30 cellular contexts compared by ENCODE assay signal in genomic region chr1:118811156-118811555, GRCh38.
"Had no signal": no experiment of that assay in that cellular context is flagged by ENCODE, and none has a peak within 500 bp of the region (broad histone marks: within the 10 kb centered on the region; RNA-seq: fewer than 3 reads in every experiment).

No MANE protein-coding gene starts in this region.

- H3K9me3 Mint-ChIP-seq: mesothelial cell of epicardium had no signal

- H3K9me3 ChIP-seq: lower lobe of right lung, pancreas, prostate gland, testis, thyroid gland, transverse colon, upper lobe of left lung, vagina had no signal

- ATAC-seq: left cardiac atrium; left lobe of liver; left ventricle myocardium superior; lower lobe of right lung; naive thymus-derived CD4-positive, alpha-beta T cell; natural killer cell treated with Interleukin-12 subunit alpha and Interleukin-12 subunit beta and Interleukin-15 and Interleukin-18, amount 100 ng/mL, for 72 hours; pancreas; right cardiac atrium; sciatic nerve; stimulated activated naive B cell treated with anti-CD40 and anti-IgM and Interleukin-4, amounts not matched to agents 10 μg/mL and 1 μg/mL and 100 μg/mL, for 72 hours; stimulated activated naive CD8-positive, alpha-beta T cell treated with anti-CD3 and anti-CD28 coated beads, Interleukin-15, Interleukin-2, amounts not matched to agents 100 U/mL and 50 U/mL, for 24 hours had no signal

- H3K36me3 Mint-ChIP-seq: mesothelial cell of epicardium; naive thymus-derived CD4-positive, alpha-beta T cell; natural killer cell treated with Interleukin-12 subunit alpha and Interleukin-12 subunit beta and Interleukin-15 and Interleukin-18, amount 100 ng/mL, for 72 hours; stimulated activated naive B cell treated with anti-CD40 and anti-IgM and Interleukin-4, amounts not matched to agents 10 μg/mL and 1 μg/mL and 100 μg/mL, for 72 hours had no signal

- H2AFZ ChIP-seq: hepatocyte had no signal

- H3K4me3 Mint-ChIP-seq: mesothelial cell of epicardium; naive thymus-derived CD4-positive, alpha-beta T cell; natural killer cell treated with Interleukin-12 subunit alpha and Interleukin-12 subunit beta and Interleukin-15 and Interleukin-18, amount 100 ng/mL, for 72 hours; stimulated activated naive B cell treated with anti-CD40 and anti-IgM and Interleukin-4, amounts not matched to agents 10 μg/mL and 1 μg/mL and 100 μg/mL, for 72 hours had no signal

- H3K36me3 ChIP-seq: lower lobe of right lung, pancreas, prostate gland, stomach, thyroid gland, transverse colon, upper lobe of left lung, vagina had no signal

- FAIRE-seq: keratinocyte, pancreas had no signal

- H3K4me3 ChIP-seq: hepatocyte, lower lobe of right lung, pancreas, prostate gland, skin epidermis, stomach, testis, thyroid gland, transverse colon, upper lobe of left lung, vagina had no signal

- H3K27ac Mint-ChIP-seq: mesothelial cell of epicardium; naive thymus-derived CD4-positive, alpha-beta T cell; natural killer cell treated with Interleukin-12 subunit alpha and Interleukin-12 subunit beta and Interleukin-15 and Interleukin-18, amount 100 ng/mL, for 72 hours; stimulated activated naive B cell treated with anti-CD40 and anti-IgM and Interleukin-4, amounts not matched to agents 10 μg/mL and 1 μg/mL and 100 μg/mL, for 72 hours had no signal

- H3K79me2 ChIP-seq: hepatocyte had no signal

- H3K4me1 Mint-ChIP-seq: mesothelial cell of epicardium; naive thymus-derived CD4-positive, alpha-beta T cell; stimulated activated naive B cell treated with anti-CD40 and anti-IgM and Interleukin-4, amounts not matched to agents 10 μg/mL and 1 μg/mL and 100 μg/mL, for 72 hours had no signal

- H3K27me3 ChIP-seq: hepatocyte, pancreas, stomach, testis, thyroid gland, transverse colon, upper lobe of left lung, vagina had no signal

- H3K4me2 ChIP-seq: hepatocyte had no signal

- H3K27ac ChIP-seq: hepatocyte, lower lobe of right lung, pancreas, prostate gland, skin epidermis, stomach, testis, thyroid gland, transverse colon, upper lobe of left lung, vagina had no signal

- H3K27me3 Mint-ChIP-seq: naive thymus-derived CD4-positive, alpha-beta T cell; natural killer cell treated with Interleukin-12 subunit alpha and Interleukin-12 subunit beta and Interleukin-15 and Interleukin-18, amount 100 ng/mL, for 72 hours; stimulated activated naive B cell treated with anti-CD40 and anti-IgM and Interleukin-4, amounts not matched to agents 10 μg/mL and 1 μg/mL and 100 μg/mL, for 72 hours had no signal

- DNase-seq: kidney glomerular epithelial cell; left cardiac atrium; left ventricle myocardium superior; lower lobe of right lung; mesendoderm; naive thymus-derived CD4-positive, alpha-beta T cell; pancreas; posterior cingulate gyrus; retina; right cardiac atrium; stimulated activated CD4-positive, alpha-beta T cell treated with anti-CD3 and anti-CD28 coated beads, Interleukin-12 subunit alpha, Interleukin-12 subunit beta, amount 100 ng/mL, for 4 hours; stimulated activated CD4-positive, alpha-beta T cell treated with anti-CD3 and anti-CD28 coated beads, Interleukin-15, amount 100 ng/mL, for 24 hours; stimulated activated CD4-positive, alpha-beta T cell treated with anti-CD3 and anti-CD28 coated beads, Interleukin-2, amount 100 ng/mL, for 24 hours; stimulated activated CD4-positive, alpha-beta T cell treated with anti-CD3 and anti-CD28 coated beads, Interleukin-4, amount 100 ng/mL, for 1 hour; stimulated activated naive B cell treated with anti-CD40 and anti-IgM and Interleukin-4, amounts not matched to agents 10 μg/mL and 1 μg/mL and 100 μg/mL, for 72 hours; stimulated activated naive CD8-positive, alpha-beta T cell treated with anti-CD3 and anti-CD28 coated beads, Interleukin-15, Interleukin-2, amounts not matched to agents 100 U/mL and 50 U/mL, for 24 hours; stomach; testis; thyroid gland; transverse colon; upper lobe of left lung had no signal

- H3K4me1 ChIP-seq: lower lobe of right lung, pancreas, prostate gland, stomach, testis, thyroid gland, transverse colon, upper lobe of left lung, vagina had no signal
